ENCODE assay signal across 8 cellular contexts in the genomic region with DNA sequence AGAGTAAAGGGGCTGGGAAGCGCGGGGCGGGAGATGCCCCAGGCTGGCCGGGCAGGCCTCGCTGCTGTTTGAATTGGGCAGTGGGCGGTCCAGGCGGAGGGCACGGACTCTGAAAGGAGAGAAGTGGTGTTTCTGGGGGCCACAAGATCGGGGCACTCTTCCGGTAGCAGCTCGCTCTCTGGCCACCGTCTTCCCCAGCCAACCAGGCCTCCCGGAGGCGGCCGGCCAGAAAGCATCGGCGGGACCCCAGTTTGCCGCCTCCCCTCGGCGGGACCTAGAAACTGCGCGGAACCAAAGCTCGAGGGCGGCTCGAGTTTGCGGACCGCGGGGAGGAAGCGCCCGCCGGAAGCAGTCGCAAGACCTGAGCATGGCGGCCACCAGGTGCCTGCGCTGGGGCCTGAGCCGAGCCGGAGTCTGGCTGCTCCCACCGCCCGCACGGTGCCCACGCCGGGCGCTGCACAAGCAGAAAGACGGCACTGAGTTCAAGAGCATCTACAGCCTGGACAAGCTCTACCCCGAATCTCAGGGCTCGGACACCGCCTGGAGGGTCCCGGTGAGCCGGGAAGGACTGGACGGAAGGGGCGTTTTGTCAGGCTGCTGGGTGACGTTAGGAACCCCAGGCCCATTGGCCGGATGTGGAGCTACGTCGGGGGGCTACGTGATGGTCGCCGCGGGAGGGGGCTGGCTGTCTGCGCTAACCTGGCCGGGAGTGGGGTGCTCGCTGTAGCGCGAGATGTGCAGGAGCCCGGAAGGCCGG. TPM values are rescaled to one million over a fixed set of nuclear protein-coding genes. Genes with fewer than 3 reads are reported as not detected.
A peak's percentile ranks its signal among the peaks of the same experiment; 100 is the strongest.
DNase-seq lines count a peak whose midpoint lies in the region; ATAC-seq, FAIRE-seq and TF ChIP-seq lines count a peak whose summit lies in the region.

A gene (plus strand): TSS at position 351 of the 757 bp plus-strand sequence. CDS start 17 bp downstream, at position 368.

- peak; percentile 56 to 66 for TF ChIP-seq CTCF in right atrium auricular region (IDR thresholded peaks at IDR 0.05)

- no peaks in the 10 kb centered on the region for H3K9me3 ChIP-seq in right atrium auricular region

- H3K27ac Mint-ChIP-seq in T-helper 1 cell treated with Interleukin-12 subunit alpha and Interleukin-12 subunit beta and Interleukin-4 antibody, amounts not matched to agents 30 μg/mL and 1 μg/mL, for 36 hours, result peak within 1 kb of the TSS; percentile 84

- peaks cover 21% of the 10 kb centered on the region for H3K4me1 Mint-ChIP-seq in T-helper 1 cell treated with Interleukin-12 subunit alpha and Interleukin-12 subunit beta and Interleukin-4 antibody, amounts not matched to agents 30 μg/mL and 1 μg/mL, for 36 hours (ENCODE audit: low read depth)

- FAIRE-seq in GM12891 (lab: Jason Lieb, UNC), result peak; percentile 90
- FAIRE-seq in urothelium cell line (lab: Jason Lieb, UNC), result no peak

- peaks cover 0 to 27% of the 10 kb centered on the region in 2 donors for H3K4me1 ChIP-seq in right atrium auricular region

- peak; percentile 86 for TF ChIP-seq POLR2A in GM12891 (IDR thresholded peaks at IDR 0.05; ENCODE audit: low read depth, low read length)

- H3K4me3 ChIP-seq in right atrium auricular region, result peak within 1 kb of the TSS; percentile 76 to 80

- H3K9me3 Mint-ChIP-seq in T-helper 1 cell treated with Interleukin-12 subunit alpha and Interleukin-12 subunit beta and Interleukin-4 antibody, amounts not matched to agents 30 μg/mL and 1 μg/mL, for 36 hours, result no peaks in the 10 kb centered on the region

- peaks cover 12% of the 10 kb centered on the region for H3K36me3 Mint-ChIP-seq in T-helper 1 cell treated with Interleukin-12 subunit alpha and Interleukin-12 subunit beta and Interleukin-4 antibody, amounts not matched to agents 30 μg/mL and 1 μg/mL, for 36 hours (ENCODE audit: low read depth)

- ATAC-seq in HG02678 (IDR thresholded peaks at IDR 0.05; ENCODE audit: unreplicated experiment), result peak; percentile 88

- DNase-seq in GM12891 (ENCODE audit: insufficient read length, low spot score), result peak; percentile 93
- DNase-seq in NCI-H1105 treated with DMSO at 0.1 percent for 48 hours (lab: John Stamatoyannopoulos, UW), result peak; percentile 82
- peak in 54 of 56 donors; percentile 28 to 92 (median 79) for DNase-seq in amygdala (lab: John Stamatoyannopoulos, UW)
- DNase-seq in right atrium auricular region (ENCODE audit: low spot score), result peak; percentile 81
- DNase-seq in pulmonary artery endothelial cell (ENCODE audit: low read depth, low spot score), result peak; percentile 57
- DNase-seq in urothelium cell line (ENCODE audit: low spot score), result peak; percentile 96

- no peaks in the 10 kb centered on the region for H3K27me3 Mint-ChIP-seq in T-helper 1 cell treated with Interleukin-12 subunit alpha and Interleukin-12 subunit beta and Interleukin-4 antibody, amounts not matched to agents 30 μg/mL and 1 μg/mL, for 36 hours (ENCODE audit: low read depth)

- peak within 1 kb of the TSS; percentile 93 for H3K4me3 Mint-ChIP-seq in T-helper 1 cell treated with Interleukin-12 subunit alpha and Interleukin-12 subunit beta and Interleukin-4 antibody, amounts not matched to agents 30 μg/mL and 1 μg/mL, for 36 hours

- peak within 1 kb of the TSS; percentile 83 to 88 for H3K27ac ChIP-seq in right atrium auricular region

- no peaks in the 10 kb centered on the region for H3K27me3 ChIP-seq in right atrium auricular region

- H3K36me3 ChIP-seq in right atrium auricular region, result no peaks in the 10 kb centered on the region

TF ChIP-seq in GM12891, 5 proteins besides CTCF, POLR2A, EP300 and RAD21:
- no peak for TF ChIP-seq SPI1 (IDR thresholded peaks at IDR 0.05; ENCODE audit: low read depth, low read length)
- peak; percentile 36 for TF ChIP-seq POU2F2 (IDR thresholded peaks at IDR 0.05; ENCODE audit: low read depth, low read length)
- TF ChIP-seq POLR2AphosphoS5 (IDR thresholded peaks at IDR 0.05; ENCODE audit: low read depth, low read length), result peak; percentile 94
- peak; percentile 74 for TF ChIP-seq PAX5 (IDR thresholded peaks at IDR 0.05; ENCODE audit: insufficient read depth, low read length, severe bottlenecking)
- peak; percentile 98 for TF ChIP-seq TAF1 (IDR thresholded peaks at IDR 0.05; ENCODE audit: low read depth, low read length)

RNA-seq across cellular contexts. Expression of the gene that starts here (rescaled TPM):
- 38.0 TPM for polyA plus RNA-seq in GM12891 (2012; ENCODE audit: low read depth, missing spikeins)
- 100 to 1,000 TPM in 1 of 2 donors, 10 to 100 TPM in 1; 44.8 to 104 TPM for total RNA-seq in right atrium auricular region
- 32.8 and 43.4 TPM in 2 replicates for total RNA-seq in pulmonary artery endothelial cell

Comparison
In these comparisons a context has a peak if more than half of its experiments do, and no peak if none do; other contexts are left out.
1. Peak in every context shown above with its lines: DNase-seq, ATAC-seq, H3K4me3 ChIP-seq and H3K27ac ChIP-seq.